Comparison of ENCODE assay signal across 28 cellular contexts in genomic region chr17:8593830-8594229, GRCh38. TPM values are rescaled to one million over a fixed set of nuclear protein-coding genes. Genes with fewer than 3 reads are reported as not detected.
DNase-seq lines count a peak whose midpoint lies in the region; ATAC-seq, FAIRE-seq and TF ChIP-seq lines count a peak whose summit lies in the region.
"Had no signal": no experiment of that assay in that cellular context is flagged by ENCODE, and none has a peak within 500 bp of the region (broad histone marks: within the 10 kb centered on the region; RNA-seq: fewer than 3 reads in every experiment).

No MANE protein-coding gene starts in this region.

- no peak overlapping the region for H3K9ac ChIP-seq in HepG2 (ENCODE audit: insufficient read depth, low read depth, low read length)
- H3K9ac ChIP-seq: BLaER1; BLaER1 treated with 17β-estradiol and CSF1 and Interleukin-3, amounts not matched to agents 10 nM and 100 nM had no signal

- H3K27ac ChIP-seq in HepG2 (ENCODE audit: extremely low read length, insufficient read depth, low read length) (no peak overlapping the region), right lobe of liver (no peak overlapping the region), A549 (no peak overlapping the region)
- H3K27ac ChIP-seq: 22Rv1; BLaER1; BLaER1 treated with 17β-estradiol and CSF1 and Interleukin-3, amounts not matched to agents 10 nM and 100 nM; C4-2B had no signal

- 100% methylated on average over 1 of the region's 1 CpG for WGBS in HepG2 (ENCODE audit: low lambda C conversion rate)
- 89% methylated on average over 1 of the region's 1 CpG for WGBS in right lobe of liver (ENCODE audit: insufficient coverage, low coverage, low lambda C conversion rate, missing lambda C conversion rate)
- 94% methylated on average over 1 of the region's 1 CpG for WGBS in A549 (ENCODE audit: missing lambda C conversion rate)

- H3K4me3 ChIP-seq in HepG2 (replicated peaks in 1 of 3; ENCODE audit: insufficient read depth in 1 of 3, low read depth in 2 of 3, low read length in 3 of 3) = no peak overlapping the region
- H3K4me3 ChIP-seq in right lobe of liver = no peak overlapping the region
- no peak overlapping the region for H3K4me3 ChIP-seq in A549
- H3K4me3 ChIP-seq: BLaER1; BLaER1 treated with 17β-estradiol and CSF1 and Interleukin-3, amounts not matched to agents 10 nM and 100 nM had no signal

- BruUV-seq in HepG2 (replicated peaks; lab: Mats Ljungman, UMichigan) = no TSS peak

- FAIRE-seq in HepG2 (lab: Jason Lieb, UNC) (no peak), A549 (lab: Jason Lieb, UNC) (peak; percentile 84)

- no peak overlapping the region for H2AFZ ChIP-seq in HepG2 (ENCODE audit: low read length)

- H3K79me2 ChIP-seq in HepG2 (ENCODE audit: insufficient read depth, low read length) = peaks cover 8% of the 10 kb centered on the region

- H3K36me3 ChIP-seq in HepG2 (replicated peaks in 1 of 2; ENCODE audit: control insufficient read depth in 1 of 2, insufficient read depth in 2 of 2, low read length in 2 of 2) = peaks cover 2 to 13% of the 10 kb centered on the region in 2 experiments; a peak in 3 of 5 replicates
- no peaks in the 10 kb centered on the region for H3K36me3 ChIP-seq in right lobe of liver
- H3K36me3 ChIP-seq: BE2C had no signal

- H3K4me2 ChIP-seq in HepG2 (ENCODE audit: low read depth, low read length) (no peak overlapping the region), A549 (no peak overlapping the region)
- H3K4me2 ChIP-seq: BLaER1; BLaER1 treated with 17β-estradiol and CSF1 and Interleukin-3, amounts not matched to agents 10 nM and 100 nM had no signal

- H3K27me3 ChIP-seq in HepG2 (ENCODE audit: control insufficient read depth in 1 of 2, insufficient read depth in 2 of 2, low read length in 2 of 2) (no peaks in the 10 kb centered on the region), right lobe of liver (no peaks in the 10 kb centered on the region)
- H3K27me3 ChIP-seq: BE2C; BLaER1; BLaER1 treated with 17β-estradiol and CSF1 and Interleukin-3, amounts not matched to agents 10 nM and 100 nM had no signal

- ATAC-seq in HepG2 (no peak), right lobe of liver (no peak), A549 (no peak), Right ventricle myocardium superior (ENCODE audit: poor library complexity) (no peak)
- ATAC-seq: CD8-positive, alpha-beta T cell had no signal

- TF ChIP-seq POLR2A in HepG2 (IDR thresholded peaks at IDR 0.05; ENCODE audit: insufficient read depth in 1 of 2, low read depth in 2 of 2, low read length in 2 of 2) (no peak), right lobe of liver (IDR thresholded peaks at IDR 0.05) (no peak), A549 (IDR thresholded peaks at IDR 0.05; ENCODE audit: low read length) (no peak)

- CTCF ChIA-PET in HepG2 (lab: Yijun Ruan, JAX; ENCODE audit: low intra/inter-chr PET ratio, low total read pairs) (no interaction called here), A549 (lab: Yijun Ruan, JAX) (no interaction called here)

- H4K20me1 ChIP-seq in HepG2 (ENCODE audit: insufficient read depth, low read length) = no peaks in the 10 kb centered on the region
- H4K20me1 ChIP-seq: BLaER1 treated with 17β-estradiol and CSF1 and Interleukin-3, amounts not matched to agents 10 nM and 100 nM had no signal

- H3K9me3 ChIP-seq in HepG2 (ENCODE audit: low read length) (no peaks in the 10 kb centered on the region), right lobe of liver (no peaks in the 10 kb centered on the region), A549 (no peaks in the 10 kb centered on the region)
- H3K9me3 ChIP-seq: BE2C, Caco-2 had no signal

- POLR2A ChIA-PET in HepG2 (lab: Yijun Ruan, JAX) (no interaction called here), A549 (lab: Yijun Ruan, JAX) (no interaction called here)

- intact Hi-C loops in HepG2 (cut with micrococcal nuclease; ENCODE audit: unreplicated experiment) (no loop called here), right lobe of liver (cut with DNase I) (no loop called here), Right ventricle myocardium superior (cut with DNase I) (no loop called here)

- DNase-seq in HepG2 (ENCODE audit: low spot score) (peak; percentile 22), right lobe of liver (no peak), A549 (ENCODE audit: low read depth in 1 of 2, low spot score in 1 of 2) (no peak), Right ventricle myocardium superior (no peak)
- DNase-seq: 8988T; ACHN; AML-193; BE2C; C1 segment of cervical spinal cord; Caco-2; Calu3; CD4-positive, alpha-beta memory T cell; CD4-positive, alpha-beta T cell; CD4-positive, CD25-positive, alpha-beta regulatory T cell; CD8-positive, alpha-beta memory T cell; CD8-positive, alpha-beta T cell; COR-L47; DMS 273 treated with DMSO at 0.1 percent for 48 hours; DMS153; DMS53; DMS79; DMS79 treated with DMSO at 0.1 percent for 48 hours; DND-41; EL had no signal

- TF ChIP-seq CTCF in HepG2 (CRISPR knock-in tag; IDR thresholded peaks at IDR 0.05) (no peak), right lobe of liver (IDR thresholded peaks at IDR 0.05) (no peak), A549 (IDR thresholded peaks at IDR 0.05) (no peak)

- TF ChIP-seq RAD21 in HepG2 (CRISPR knock-in tag; IDR thresholded peaks at IDR 0.05) (no peak), A549 (conservative IDR thresholded peaks at IDR 0.05 in 1 of 2, IDR thresholded peaks at IDR 0.05 in 1 of 2) (no peak)

- in situ Hi-C loops in HepG2 (cut with HindIII; ENCODE audit: extremely low pct_ligation_motif_present, low pct_unique_long_range_greater_than_20kb) = no loop called here

- H3K4me1 ChIP-seq in HepG2 (ENCODE audit: insufficient read depth, low read length) (peaks cover 13% of the 10 kb centered on the region; the same call in 1 of the 2 replicates), right lobe of liver (peaks cover 0 to 8% (median 4%) of the 10 kb centered on the region in 4 donors), A549 (no peaks in the 10 kb centered on the region)
- H3K4me1 ChIP-seq: BE2C, Caco-2 had no signal

- TF ChIP-seq EP300 in HepG2 (IDR thresholded peaks at IDR 0.05; ENCODE audit: low read depth in 2 of 2, low read length in 2 of 2) (no peak), HepG2 (CRISPR knock-in tag; IDR thresholded peaks at IDR 0.05; ENCODE audit: borderline replicate concordance) (no peak), A549 (IDR thresholded peaks at IDR 0.05) (no peak)

TF ChIP-seq in HepG2, 621 proteins besides CTCF, POLR2A, EP300 and RAD21 (continues in another document):
- TF ChIP-seq HOXA7 (CRISPR knock-in tag; IDR thresholded peaks at IDR 0.05) (no peak), ZNF598 (CRISPR knock-in tag; IDR thresholded peaks at IDR 0.05; ENCODE audit: borderline replicate concordance) (no peak)

TF ChIP-seq in A549, 52 proteins besides CTCF, POLR2A, EP300 and RAD21 (continues in another document):
- TF ChIP-seq CHD2 (IDR thresholded peaks at IDR 0.05; ENCODE audit: low read length, partially characterized antibody) (no peak), NFE2L2 (conservative IDR thresholded peaks at IDR 0.05; ENCODE audit: low read length) (no peak), KDM5A (IDR thresholded peaks at IDR 0.05) (no peak), KDM1A (IDR thresholded peaks at IDR 0.05; ENCODE audit: low read depth) (no peak), FOSB (CRISPR knock-in tag; IDR thresholded peaks at IDR 0.05) (no peak), SMC3 (IDR thresholded peaks at IDR 0.05) (no peak), NPAS2 (CRISPR knock-in tag; IDR thresholded peaks at IDR 0.05; ENCODE audit: borderline replicate concordance) (no peak), HEYL (CRISPR knock-in tag; IDR thresholded peaks at IDR 0.05) (no peak), CEBPB (IDR thresholded peaks at IDR 0.05) (no peak), NR3C1 (IDR thresholded peaks at IDR 0.05) (no peak), EHF (CRISPR knock-in tag; IDR thresholded peaks at IDR 0.05) (no peak), ZC3H11A (IDR thresholded peaks at IDR 0.05) (no peak), ZSCAN20 (CRISPR knock-in tag; IDR thresholded peaks at IDR 0.05) (no peak), BHLHE40 (IDR thresholded peaks at IDR 0.05; ENCODE audit: low read depth, low read length) (no peak), MAZ (IDR thresholded peaks at IDR 0.05; ENCODE audit: borderline replicate concordance, low read depth, low read length) (no peak), JUNB (IDR thresholded peaks at IDR 0.05) (no peak), HOXB13 (CRISPR knock-in tag; IDR thresholded peaks at IDR 0.05; ENCODE audit: low read depth) (no peak), RFX5 (IDR thresholded peaks at IDR 0.05) (no peak)

RNA-seq across cellular contexts. Expression of gene MYH10, which starts 36.7 kb away (rescaled TPM):
- total RNA-seq in HepG2 (2016; rRNA removed; fragmentation: Illumina TruSeq; extraction: Trizol) (68.6 and 122 TPM in 2 replicates), right lobe of liver (10 to 100 TPM; 19.8 to 32.9 (median 24.3) TPM), Right ventricle myocardium superior (31.5 TPM)
- total RNA-seq in HepG2 (2016; cell fraction: cytosol; rRNA removed; fragmentation: Illumina TruSeq; extraction: Trizol; ENCODE audit: low read depth) = 7.0 and 7.2 TPM in 2 replicates
- 66.9 and 98.1 TPM in 2 replicates for total RNA-seq in HepG2 (2016; cell fraction: insoluble cytoplasmic fraction; rRNA removed; fragmentation: Illumina TruSeq; extraction: Trizol)
- total RNA-seq in HepG2 (2016; cell fraction: membrane; rRNA removed; fragmentation: Illumina TruSeq; extraction: Trizol) = 17.3 and 21.2 TPM in 2 replicates
- total RNA-seq in HepG2 (2016; cell fraction: nucleus; rRNA removed; fragmentation: Illumina TruSeq; extraction: Trizol) = 84.1 and 90.0 TPM in 2 replicates
- polyA plus RNA-seq in HepG2 (2011; rRNA removed) (43.4 and 44.1 TPM in 2 replicates), A549 (2011; rRNA removed) (28.3 TPM in 2 replicates), A549 (2017; fragmentation: RNase III; extraction: RNeasy Plus Mini Kit Qiagen cat#74134 plus additional on column Dnase treatment) (26.4 to 26.7 TPM (median 26.5 TPM) in 3 replicates)
- polyA plus RNA-seq in HepG2 (2011; cell fraction: cytosol; rRNA removed) = 31.4 and 44.1 TPM in 2 replicates
- 74.1 and 125 TPM in 2 replicates for polyA plus RNA-seq in HepG2 (2011; cell fraction: nucleus; rRNA removed)
- 35.7 and 50.5 TPM in 2 replicates for polyA plus RNA-seq in HepG2 (2012)
- polyA plus RNA-seq in HepG2 (2016; cell fraction: cytosol; fragmentation: Illumina TruSeq; extraction: Trizol; ENCODE audit: low read depth) = 1.5 and 1.7 TPM in 2 replicates
- 46.3 and 57.7 TPM in 2 replicates for polyA plus RNA-seq in HepG2 (2016; cell fraction: insoluble cytoplasmic fraction; fragmentation: Illumina TruSeq; extraction: Trizol; ENCODE audit: low read depth)
- 3.8 and 4.4 TPM in 2 replicates for polyA plus RNA-seq in HepG2 (2016; cell fraction: membrane; fragmentation: Illumina TruSeq; extraction: Trizol; ENCODE audit: low read depth)
- 88.3 and 89.7 TPM in 2 replicates for polyA plus RNA-seq in HepG2 (2016; cell fraction: nucleus; fragmentation: Illumina TruSeq; extraction: Trizol; ENCODE audit: insufficient read depth, low read depth)
- polyA minus RNA-seq in HepG2 (2011; rRNA and poly(A)+ RNA removed; ENCODE audit: low replicate concordance) = 8.2 and 85.8 TPM in 2 replicates
- polyA minus RNA-seq in HepG2 (2011; cell fraction: cytosol; rRNA and poly(A)+ RNA removed) = 60.2 and 68.5 TPM in 2 replicates
- 127 and 140 TPM in 2 replicates for polyA minus RNA-seq in HepG2 (2011; cell fraction: nucleus; rRNA and poly(A)+ RNA removed)
- polyA plus RNA-seq in A549 (2012; cell fraction: cytosol; rRNA removed) = 25.3 and 27.1 TPM in 2 replicates
- polyA plus RNA-seq in A549 (2012; cell fraction: nucleus; rRNA removed) = 67.6 and 76.0 TPM in 2 replicates
- 30.3 and 55.2 TPM in 2 replicates for polyA minus RNA-seq in A549 (2011; rRNA and poly(A)+ RNA removed)
